In genomic region chr10:13803566-13804554, GRCh38 we compare ENCODE assay signal across 16 cellular contexts.
DNase-seq lines count a peak whose midpoint lies in the region; ATAC-seq and TF ChIP-seq lines count a peak whose summit lies in the region.
"Had no signal": no experiment of that assay in that cellular context is flagged by ENCODE, and none has a peak within 500 bp of the region (broad histone marks: within the 10 kb centered on the region; RNA-seq: fewer than 3 reads in every experiment).

No MANE protein-coding gene starts in this region.

- H3K36me3 ChIP-seq in SJSA1 = no peaks in the 10 kb centered on the region
- H3K36me3 ChIP-seq: prostate gland, SJCRH30 had no signal

- no peaks in the 10 kb centered on the region for H3K9me3 ChIP-seq in SJSA1 (replicated peaks)
- H3K9me3 ChIP-seq: prostate gland, SJCRH30 had no signal

- POLR2A ChIA-PET in MCF 10A (lab: Yijun Ruan, JAX) = no interaction called here

- no peaks in the 10 kb centered on the region for H3K27me3 Mint-ChIP-seq in MCF 10A (ENCODE audit: insufficient read depth, unreplicated experiment)

- no peaks in the 10 kb centered on the region for H3K4me1 Mint-ChIP-seq in MCF 10A (ENCODE audit: insufficient read depth, unreplicated experiment)

- 0 out of 2 replicates have a peak, but pooled peaks cover 3% of the 10 kb centered on the region for H3K27me3 ChIP-seq in SJSA1 (replicated peaks)
- H3K27me3 ChIP-seq: SJCRH30 had no signal

- TF ChIP-seq CTCF in MCF 10A (IDR thresholded peaks at IDR 0.05; ENCODE audit: unreplicated experiment) = no peak

- H3K27ac Mint-ChIP-seq in MCF 10A (ENCODE audit: low read depth, unreplicated experiment) = no peak overlapping the region
- H3K27ac Mint-ChIP-seq: mesothelial cell of epicardium had no signal

- peaks cover 9% of the 10 kb centered on the region for H3K4me1 ChIP-seq in SJSA1 (replicated peaks)
- H3K4me1 ChIP-seq: prostate gland, SJCRH30 had no signal

- H3K4me3 ChIP-seq in SJSA1 = no peak overlapping the region
- H3K4me3 ChIP-seq: prostate gland, SJCRH30 had no signal

- CTCF ChIA-PET in MCF 10A (lab: Yijun Ruan, JAX) = interaction anchor here (0.8 to 0.9 kb wide), 2 partner anchors 17 to 290 kb away, joined by 3 read pairs; no protein-coding TSS in a partner anchor

- no peaks in the 10 kb centered on the region for H3K9me3 Mint-ChIP-seq in MCF 10A (ENCODE audit: unreplicated experiment)
- H3K9me3 Mint-ChIP-seq: mesothelial cell of epicardium had no signal

- no TSS peak for BruUV-seq in MCF 10A (replicated peaks; lab: Mats Ljungman, UMichigan)

- no peak overlapping the region for H3K27ac ChIP-seq in SJSA1
- H3K27ac ChIP-seq: prostate gland, SJCRH30 had no signal

- ATAC-seq in left ventricle myocardium superior = peak; percentile 65
- ATAC-seq in HG03196 (IDR thresholded peaks at IDR 0.05; ENCODE audit: unreplicated experiment) = no peak
- ATAC-seq: esophagus mucosa had no signal

- DNase-seq in COLO668 (lab: John Stamatoyannopoulos, UW; ENCODE audit: unreplicated experiment) (peak; percentile 18), NCI-H146 (lab: John Stamatoyannopoulos, UW) (peak; percentile 96), SJSA1 (ENCODE audit: low read depth in 1 of 2, low spot score in 2 of 2) (peak; percentile 77 to 79), left ventricle myocardium superior (no peak), midbrain (lab: John Stamatoyannopoulos, UW) (no peak), MCF 10A (ENCODE audit: unreplicated experiment) (no peak)
- no peak for DNase-seq in stimulated activated CD4-positive, alpha-beta T cell treated with anti-CD3 and anti-CD28 coated beads, Interleukin-4, amount 100 ng/mL, for 24 hours
- DNase-seq: activated naive CD4-positive, alpha-beta T cell; cerebellar nuclear complex; SJCRH30; stimulated activated CD4-positive, alpha-beta T cell treated with anti-CD3 and anti-CD28 coated beads, Interleukin-2, amount 100 ng/mL, for 24 hours; trophoblast cell had no signal

- intact Hi-C loops in left ventricle myocardium superior (cut with micrococcal nuclease) (no loop called here), MCF 10A (cut with micrococcal nuclease) (no loop called here)

- no peak overlapping the region for H3K4me3 Mint-ChIP-seq in MCF 10A (ENCODE audit: unreplicated experiment)
- H3K4me3 Mint-ChIP-seq: mesothelial cell of epicardium had no signal

- no peaks in the 10 kb centered on the region for H3K36me3 Mint-ChIP-seq in MCF 10A (ENCODE audit: insufficient read depth, unreplicated experiment)
- H3K36me3 Mint-ChIP-seq: mesothelial cell of epicardium had no signal

Comparison
In these comparisons a context has a peak if more than half of its experiments do, and no peak if none do; other contexts are left out.
1. DNase-seq: peak in COLO668 (single experiment), NCI-H146 (single experiment) and SJSA1 (2 of 2); none in left ventricle myocardium superior (single experiment), midbrain (single experiment), MCF 10A (single experiment) and stimulated activated CD4-positive, alpha-beta T cell treated with anti-CD3 and anti-CD28 coated beads, Interleukin-4, amount 100 ng/mL, for 24 hours (single experiment).